Comparison of ENCODE assay signal across 7 cellular contexts in genomic region chr7:49418964-49419363, GRCh38.
"Had no signal": no experiment of that assay in that cellular context is flagged by ENCODE, and none has a peak within 500 bp of the region (broad histone marks: within the 10 kb centered on the region; RNA-seq: fewer than 3 reads in every experiment).

No MANE protein-coding gene starts in this region.

- ATAC-seq: HepG2, K562 had no signal

- H3K4me3 Mint-ChIP-seq: IgD-negative memory B cell had no signal

- FAIRE-seq: HepG2, HTR-8/SVneo, K562 had no signal

- H3K4me1 Mint-ChIP-seq: IgD-negative memory B cell had no signal

- H3K27ac ChIP-seq: HL-60 had no signal

- H3K27me3 Mint-ChIP-seq: IgD-negative memory B cell had no signal

- H3K27ac Mint-ChIP-seq: IgD-negative memory B cell had no signal

- H3K4me3 ChIP-seq: K562 had no signal

- H3K36me3 Mint-ChIP-seq: IgD-negative memory B cell had no signal

- DNase-seq: IMR-90, KBM-7 had no signal
